In the genomic region with DNA sequence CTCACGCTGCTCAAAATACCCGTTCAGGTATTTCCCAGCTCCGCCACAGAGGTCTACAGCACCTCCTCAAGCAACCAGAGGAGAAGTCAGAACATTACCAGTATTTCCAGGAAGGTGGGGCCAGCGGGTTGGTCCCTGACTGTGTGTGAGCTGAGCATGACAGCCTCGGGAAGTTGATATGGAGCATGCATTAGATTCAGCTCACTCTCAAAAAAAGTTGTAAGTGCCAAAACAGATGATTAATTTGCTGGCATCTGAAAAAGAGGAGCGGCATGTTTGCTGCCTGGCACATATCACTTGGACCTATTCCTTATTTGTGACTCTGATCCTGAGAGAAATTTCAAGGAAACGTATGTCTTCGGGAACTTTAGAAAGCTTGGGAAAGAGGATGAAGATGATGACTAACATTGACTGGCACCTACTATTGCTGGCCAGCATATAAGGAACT, we compare ENCODE assay signal across 13 cellular contexts. TPM values are rescaled to one million over a fixed set of nuclear protein-coding genes. Genes with fewer than 3 reads are reported as not detected.
DNase-seq lines count a peak whose midpoint lies in the region; FAIRE-seq and TF ChIP-seq lines count a peak whose summit lies in the region.
"Had no signal": no experiment of that assay in that cellular context is flagged by ENCODE, and none has a peak within 500 bp of the region (broad histone marks: within the 10 kb centered on the region; RNA-seq: fewer than 3 reads in every experiment).

No MANE protein-coding gene starts in this region.

- peaks cover 12% of the 10 kb centered on the region for H3K27me3 ChIP-seq in BE2C

- peak; percentile 26 for DNase-seq in 8988T
- peak; percentile 50 for DNase-seq in HEK293T (ENCODE audit: extremely low spot score)
- DNase-seq in astrocyte of the hippocampus (ENCODE audit: low read depth, low spot score), result peak; percentile 11
- peak; percentile 84 for DNase-seq in left kidney (ENCODE audit: low read depth, low spot score)
- no peak for DNase-seq in posterior cingulate gyrus
- DNase-seq in GM12891 (ENCODE audit: insufficient read length, low spot score), result no peak
- DNase-seq in activated CD4-positive, CD25-positive, alpha-beta regulatory T cell (lab: John Stamatoyannopoulos, UW), result no peak
- DNase-seq in BE2C, result no peak
- DNase-seq: effector memory CD8-positive, alpha-beta T cell; EL; hippocampal formation; NCI-H2227 treated with DMSO at 0.1 percent for 48 hours; stimulated activated CD8-positive, alpha-beta memory T cell treated with anti-CD3 and anti-CD28 coated beads, Interleukin-4, amount 100 ng/mL, for 48 hours had no signal

- intact Hi-C loops in posterior cingulate gyrus (cut with DNase I), result loop anchor here (1.0 kb wide), 1 partner anchor 8 kb away; no protein-coding TSS in a partner anchor

- no peak for TF ChIP-seq CTCF in BE2C (IDR thresholded peaks at IDR 0.05; ENCODE audit: low read depth, low read length)

- H3K4me3 ChIP-seq in BE2C (ENCODE audit: low read depth, low read length), result no peak overlapping the region

- H3K9me3 ChIP-seq in BE2C, result no peaks in the 10 kb centered on the region

- TF ChIP-seq POLR2A in GM12891 (IDR thresholded peaks at IDR 0.05; ENCODE audit: low read depth, low read length), result no peak

- FAIRE-seq in GM12891 (lab: Jason Lieb, UNC), result no peak

- H3K36me3 ChIP-seq in BE2C, result no peaks in the 10 kb centered on the region

- CTCF ChIA-PET in HEK293T (lab: Yijun Ruan, JAX), result no interaction called here

- POLR2A ChIA-PET in HEK293T (lab: Yijun Ruan, JAX), result no interaction called here

- H3K4me1 ChIP-seq in BE2C, result no peaks in the 10 kb centered on the region

TF ChIP-seq in HEK293T, 16 proteins besides CTCF, POLR2A, EP300 and RAD21:
- TF ChIP-seq BHLHE40 (IDR thresholded peaks at IDR 0.05; ENCODE audit: borderline replicate concordance), result no peak
- TF ChIP-seq, protein P1, sequence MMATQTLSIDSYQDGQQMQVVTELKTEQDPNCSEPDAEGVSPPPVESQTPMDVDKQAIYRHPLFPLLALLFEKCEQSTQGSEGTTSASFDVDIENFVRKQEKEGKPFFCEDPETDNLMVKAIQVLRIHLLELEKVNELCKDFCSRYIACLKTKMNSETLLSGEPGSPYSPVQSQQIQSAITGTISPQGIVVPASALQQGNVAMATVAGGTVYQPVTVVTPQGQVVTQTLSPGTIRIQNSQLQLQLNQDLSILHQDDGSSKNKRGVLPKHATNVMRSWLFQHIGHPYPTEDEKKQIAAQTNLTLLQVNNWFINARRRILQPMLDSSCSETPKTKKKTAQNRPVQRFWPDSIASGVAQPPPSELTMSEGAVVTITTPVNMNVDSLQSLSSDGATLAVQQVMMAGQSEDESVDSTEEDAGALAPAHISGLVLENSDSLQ (IDR thresholded peaks at IDR 0.05), result 0 out of 2 replicates have a peak, but pooled peaks have one; percentile 7
TF ChIP-seq in HEK293T: peak in this region for 1.

TF ChIP-seq in GM12891, 5 proteins besides CTCF, POLR2A, EP300 and RAD21:
- TF ChIP-seq PAX5 (IDR thresholded peaks at IDR 0.05; ENCODE audit: insufficient read depth, low read length, severe bottlenecking), result no peak
- TF ChIP-seq POLR2AphosphoS5 (IDR thresholded peaks at IDR 0.05; ENCODE audit: low read depth, low read length), result no peak
- no peak for TF ChIP-seq SPI1 (IDR thresholded peaks at IDR 0.05; ENCODE audit: low read depth, low read length)
- no peak for TF ChIP-seq POU2F2 (IDR thresholded peaks at IDR 0.05; ENCODE audit: low read depth, low read length)
- no peak for TF ChIP-seq TAF1 (IDR thresholded peaks at IDR 0.05; ENCODE audit: low read depth, low read length)

RNA-seq across cellular contexts. Expression of a gene that starts 32.3 kb away (rescaled TPM):
- polyA plus RNA-seq in GM12891 (2012; ENCODE audit: low read depth, missing spikeins), result not detected
- polyA plus RNA-seq in BE2C (2012; ENCODE audit: insufficient read depth, insufficient read length, low read depth), result 0.11 TPM

Comparison
In these comparisons a context has a peak if more than half of its experiments do, and no peak if none do; other contexts are left out.
1. DNase-seq: peak in 8988T (single experiment), HEK293T (single experiment), astrocyte of the hippocampus (single experiment) and left kidney (single experiment); none in posterior cingulate gyrus (0 of 10), GM12891 (single experiment), activated CD4-positive, CD25-positive, alpha-beta regulatory T cell (0 of 4) and BE2C (single experiment).